ENCODE assay signal across 24 cellular contexts in genomic region chr19:19501798-19502197, GRCh38. TPM values are rescaled to one million over a fixed set of nuclear protein-coding genes. Genes with fewer than 3 reads are reported as not detected.
"Had no signal": no experiment of that assay in that cellular context is flagged by ENCODE, and none has a peak within 500 bp of the region (broad histone marks: within the 10 kb centered on the region; RNA-seq: fewer than 3 reads in every experiment).

No MANE protein-coding gene starts in this region.

- H3K4me3 ChIP-seq: SJSA1, SK-N-MC had no signal

- H3K9me3 ChIP-seq: SJSA1 had no signal

- H3K27me3 ChIP-seq: SJSA1 had no signal

- H3K9ac ChIP-seq: KMS-11 had no signal

- H3K4me1 ChIP-seq: SJSA1 had no signal

- DNase-seq: IMR-90, NCI-H1092, NCI-H1105 treated with DMSO at 0.1 percent for 48 hours, NCI-H1417 treated with DMSO at 0.1 percent for 48 hours, NCI-H146, NCI-H1694 treated with DMSO at 0.1 percent for 48 hours, NCI-H1930, NCI-H2081, NCI-H2171, NCI-H226, NCI-H446, NCI-H510A, NCI-H524 treated with DMSO at 0.1 percent for 48 hours, NCI-H69, NCI-H774, PC-3, Right ventricle myocardium superior, SIG-M5 had no signal

- ATAC-seq: HepG2, Panc1, PC-3 had no signal

- H3K27ac ChIP-seq: KMS-11, SJSA1, SK-N-MC had no signal

- FAIRE-seq: HepG2 had no signal

RNA-seq across cellular contexts. Expression of gene CILP2, which starts 36.3 kb away (rescaled TPM):
- total RNA-seq: HT-29 had no signal
